ENCODE assay signal across 9 cellular contexts in the genomic region with DNA sequence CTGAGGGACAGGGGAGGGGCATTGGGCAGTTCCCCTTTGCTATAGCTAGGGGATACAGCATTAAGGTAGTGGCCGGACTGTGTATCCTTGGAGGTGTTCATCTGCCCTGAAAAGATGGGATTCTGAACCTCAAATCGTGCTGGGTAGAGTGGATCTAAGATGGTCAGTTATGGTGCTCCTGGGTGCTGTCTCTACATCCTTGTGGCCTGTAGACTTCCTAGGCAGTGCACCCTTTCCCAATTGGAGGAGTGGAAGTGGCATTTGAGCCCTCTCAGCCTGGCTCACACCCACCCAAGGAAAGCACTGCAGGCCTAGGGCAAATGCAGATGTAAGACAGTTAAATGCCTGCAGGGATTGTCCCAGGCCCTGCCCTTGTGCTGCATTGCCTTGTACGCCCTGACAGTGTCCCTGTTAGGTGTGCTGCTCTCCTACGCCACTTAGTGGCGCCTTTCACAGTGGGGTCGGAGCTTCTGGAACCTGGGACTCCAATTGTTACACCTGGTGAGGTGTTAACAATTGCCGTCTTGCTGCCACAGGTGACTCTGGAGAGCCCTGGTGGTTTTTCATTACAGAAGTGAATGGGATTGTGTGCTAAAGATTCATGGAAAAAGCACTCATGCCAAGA. TPM values are rescaled to one million over a fixed set of nuclear protein-coding genes. Genes with fewer than 3 reads are reported as not detected.
DNase-seq lines count a peak whose midpoint lies in the region; TF ChIP-seq lines count a peak whose summit lies in the region.
"Had no signal": no experiment of that assay in that cellular context is flagged by ENCODE, and none has a peak within 500 bp of the region (broad histone marks: within the 10 kb centered on the region; RNA-seq: fewer than 3 reads in every experiment).

No MANE protein-coding gene starts in this region.

- no peaks in the 10 kb centered on the region for H3K36me3 ChIP-seq in HEK293 (ENCODE audit: control insufficient read depth in 2 of 2, insufficient read depth in 1 of 2, low read length in 2 of 2)

- H3K9me3 Mint-ChIP-seq in activated T-cell treated with anti-CD3 and anti-CD28 coated beads, Interleukin-2, amount 50 U/mL, for 24 hours: no peaks in the 10 kb centered on the region

- H3K27me3 Mint-ChIP-seq in activated T-cell treated with anti-CD3 and anti-CD28 coated beads, Interleukin-2, amount 50 U/mL, for 24 hours: no peaks in the 10 kb centered on the region

- no peak overlapping the region for H3K4me3 Mint-ChIP-seq in activated T-cell treated with anti-CD3 and anti-CD28 coated beads, Interleukin-2, amount 50 U/mL, for 24 hours

- H3K4me1 Mint-ChIP-seq in activated T-cell treated with anti-CD3 and anti-CD28 coated beads, Interleukin-2, amount 50 U/mL, for 24 hours (ENCODE audit: low read depth): peaks cover 2% of the 10 kb centered on the region

- no peaks in the 10 kb centered on the region for H3K4me1 ChIP-seq in HEK293 (ENCODE audit: control insufficient read depth, insufficient read depth, low read length)

- intact Hi-C loops in posterior cingulate gyrus (cut with DNase I): no loop called here

- H3K27ac Mint-ChIP-seq in activated T-cell treated with anti-CD3 and anti-CD28 coated beads, Interleukin-2, amount 50 U/mL, for 24 hours: no peak overlapping the region

- CTCF ChIA-PET in HEK293 (lab: Yijun Ruan, JAX): interaction anchor here (0.6 to 2.0 kb wide), 8 partner anchors 9 to 138 kb away, joined by 3 to 14 read pairs (median 4); no protein-coding TSS in a partner anchor

- POLR2A ChIA-PET in HEK293 (lab: Yijun Ruan, JAX): no interaction called here

- TF ChIP-seq CTCF in HEK293 (tag by site-specific recombination; IDR thresholded peaks at IDR 0.05) (0 out of 2 replicates have a peak, but pooled peaks have one; percentile 16), NB4 (IDR thresholded peaks at IDR 0.05; ENCODE audit: low read depth, low read length) (peak; percentile 45), fibroblast of villous mesenchyme (IDR thresholded peaks at IDR 0.05; ENCODE audit: insufficient read depth, low read depth, low read length) (peak; percentile 18)

- no peak overlapping the region for H3K27ac ChIP-seq in HEK293 (ENCODE audit: extremely low read depth, low read depth, low read length)

- peaks cover 7% of the 10 kb centered on the region for H3K36me3 Mint-ChIP-seq in activated T-cell treated with anti-CD3 and anti-CD28 coated beads, Interleukin-2, amount 50 U/mL, for 24 hours (ENCODE audit: low read depth)

- TF ChIP-seq POLR2A in NB4 (IDR thresholded peaks at IDR 0.05; ENCODE audit: extremely low read depth, insufficient read length): no peak

- no peaks in the 10 kb centered on the region for H3K9me3 ChIP-seq in HEK293 (ENCODE audit: control insufficient read depth, insufficient read depth, low read depth, low read length)

- peak; percentile 23 to 24 for DNase-seq in activated T-cell treated with anti-CD3 and anti-CD28 coated beads, Interleukin-2, amount 50 U/mL, for 48 hours
- DNase-seq in activated T-cell treated with anti-CD3 and anti-CD28 coated beads, Interleukin-2, amount 50 U/mL, for 24 hours: no peak
- peak; percentile 35 for DNase-seq in NB4 (ENCODE audit: low read depth)
- no peak for DNase-seq in fibroblast of villous mesenchyme (ENCODE audit: low read depth)
- no peak for DNase-seq in activated gamma-delta T cell (lab: John Stamatoyannopoulos, UW)
- DNase-seq in posterior cingulate gyrus: no peak
- DNase-seq in cerebellum (ENCODE audit: low spot score): no peak

- no peak overlapping the region for H3K4me3 ChIP-seq in HEK293 (ENCODE audit: low read depth, low read length)
- no peak overlapping the region for H3K4me3 ChIP-seq in NB4 (ENCODE audit: low read depth, low read length)
- no peak overlapping the region for H3K4me3 ChIP-seq in fibroblast of villous mesenchyme (ENCODE audit: low read depth, low read length)
- H3K4me3 ChIP-seq: lung had no signal

TF ChIP-seq in HEK293, 187 proteins besides CTCF, POLR2A, EP300 and RAD21:
- TF ChIP-seq ZNF184 (tag by site-specific recombination; IDR thresholded peaks at IDR 0.05): no peak
- no peak for TF ChIP-seq ZBTB44 (tag by site-specific recombination; IDR thresholded peaks at IDR 0.05)
- no peak for TF ChIP-seq ZNF707 (tag by site-specific recombination; IDR thresholded peaks at IDR 0.05)
- TF ChIP-seq ZNF391 (tag by site-specific recombination; IDR thresholded peaks at IDR 0.05; ENCODE audit: borderline replicate concordance, low read depth): no peak
- no peak for TF ChIP-seq ZNF488 (tag by site-specific recombination; IDR thresholded peaks at IDR 0.05)
- no peak for TF ChIP-seq ZBTB17 (tag by site-specific recombination; IDR thresholded peaks at IDR 0.05)
- no peak for TF ChIP-seq ZBTB1 (tag by site-specific recombination; IDR thresholded peaks at IDR 0.05)
- TF ChIP-seq ZSCAN30 (tag by site-specific recombination; IDR thresholded peaks at IDR 0.05): no peak
- TF ChIP-seq HOXD13 (CRISPR knock-in tag; IDR thresholded peaks at IDR 0.05; ENCODE audit: borderline replicate concordance): no peak
- no peak for TF ChIP-seq ZIC2 (tag by site-specific recombination; IDR thresholded peaks at IDR 0.05)
- TF ChIP-seq ZNF548 (tag by site-specific recombination; IDR thresholded peaks at IDR 0.05): no peak
- no peak for TF ChIP-seq ZNF777 (tag by site-specific recombination; IDR thresholded peaks at IDR 0.05; ENCODE audit: borderline replicate concordance)
- TF ChIP-seq ZNF248 (tag by site-specific recombination; IDR thresholded peaks at IDR 0.05): no peak
- no peak for TF ChIP-seq ZNF350 (tag by site-specific recombination; IDR thresholded peaks at IDR 0.05)
- TF ChIP-seq ZNF560 (tag by site-specific recombination; IDR thresholded peaks at IDR 0.05; ENCODE audit: borderline replicate concordance): no peak
- no peak for TF ChIP-seq ZNF132 (tag by site-specific recombination; IDR thresholded peaks at IDR 0.05; ENCODE audit: borderline replicate concordance)

RNA-seq across cellular contexts. Expression of gene PPFIBP2, which starts 35.0 kb away (rescaled TPM):
- total RNA-seq in fibroblast of villous mesenchyme (9.7 and 20.3 TPM in 2 replicates), cerebellum (7.0 TPM)

Comparison
In these comparisons a context has a peak if more than half of its experiments do, and no peak if none do; other contexts are left out.
1. DNase-seq: peak in activated T-cell treated with anti-CD3 and anti-CD28 coated beads, Interleukin-2, amount 50 U/mL, for 48 hours (2 of 2) and NB4 (single experiment); none in activated T-cell treated with anti-CD3 and anti-CD28 coated beads, Interleukin-2, amount 50 U/mL, for 24 hours (single experiment), fibroblast of villous mesenchyme (single experiment), activated gamma-delta T cell (single experiment), posterior cingulate gyrus (0 of 10) and cerebellum (single experiment).
2. Peak in every context shown above with its lines, with median percentiles within 50 percentile points of each other: CTCF ChIP-seq.